ENCODE assay signal across 1 cellular context in the genomic region with DNA sequence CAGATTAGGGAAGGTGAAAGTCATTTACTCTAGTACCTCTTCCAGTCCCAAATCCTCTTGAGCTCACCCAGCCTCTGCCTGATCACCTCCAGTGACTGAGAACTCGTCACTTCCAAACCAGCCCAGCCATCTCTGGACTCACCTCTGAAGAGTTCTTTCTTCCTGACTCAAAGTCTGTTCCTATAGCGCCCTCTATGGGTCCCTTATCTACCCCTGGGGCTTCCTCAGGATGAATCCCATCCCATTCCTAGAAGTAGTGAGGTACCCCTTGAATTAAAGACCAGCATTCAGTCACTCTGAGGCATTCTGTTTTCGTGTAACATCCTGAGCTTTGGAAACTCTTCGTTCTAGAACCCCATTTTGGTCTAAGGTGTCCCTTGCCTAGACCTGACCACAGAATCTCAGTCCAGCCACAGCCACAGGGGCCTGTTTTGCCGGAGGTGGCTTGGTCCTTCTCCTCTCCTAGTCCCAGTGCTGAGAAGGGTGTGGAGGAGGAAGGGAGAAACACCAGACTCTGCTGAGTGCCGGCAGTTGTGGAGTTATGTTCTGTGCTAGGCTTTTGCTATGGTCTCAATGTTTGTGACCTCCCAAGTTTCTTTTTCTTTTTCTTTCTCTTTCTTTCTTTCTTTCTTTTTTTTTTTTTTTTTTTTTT.
TF ChIP-seq lines count a peak whose summit lies in the region.

No MANE protein-coding gene starts in this region.

TF ChIP-seq in GM12878, 131 proteins besides CTCF, POLR2A, EP300 and RAD21:
- TF ChIP-seq, protein P1, sequence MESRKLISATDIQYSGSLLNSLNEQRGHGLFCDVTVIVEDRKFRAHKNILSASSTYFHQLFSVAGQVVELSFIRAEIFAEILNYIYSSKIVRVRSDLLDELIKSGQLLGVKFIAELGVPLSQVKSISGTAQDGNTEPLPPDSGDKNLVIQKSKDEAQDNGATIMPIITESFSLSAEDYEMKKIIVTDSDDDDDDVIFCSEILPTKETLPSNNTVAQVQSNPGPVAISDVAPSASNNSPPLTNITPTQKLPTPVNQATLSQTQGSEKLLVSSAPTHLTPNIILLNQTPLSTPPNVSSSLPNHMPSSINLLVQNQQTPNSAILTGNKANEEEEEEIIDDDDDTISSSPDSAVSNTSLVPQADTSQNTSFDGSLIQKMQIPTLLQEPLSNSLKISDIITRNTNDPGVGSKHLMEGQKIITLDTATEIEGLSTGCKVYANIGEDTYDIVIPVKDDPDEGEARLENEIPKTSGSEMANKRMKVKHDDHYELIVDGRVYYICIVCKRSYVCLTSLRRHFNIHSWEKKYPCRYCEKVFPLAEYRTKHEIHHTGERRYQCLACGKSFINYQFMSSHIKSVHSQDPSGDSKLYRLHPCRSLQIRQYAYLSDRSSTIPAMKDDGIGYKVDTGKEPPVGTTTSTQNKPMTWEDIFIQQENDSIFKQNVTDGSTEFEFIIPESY (IDR thresholded peaks at IDR 0.05), result no peak
- no peak for TF ChIP-seq WRNIP1 (IDR thresholded peaks at IDR 0.05; ENCODE audit: borderline replicate concordance, low read depth, low read length)
- no peak for TF ChIP-seq GABPA (IDR thresholded peaks at IDR 0.05; ENCODE audit: low read depth)
- no peak for TF ChIP-seq RFX5 (IDR thresholded peaks at IDR 0.05; ENCODE audit: low read depth, low read length)
- TF ChIP-seq RBBP5 (conservative IDR thresholded peaks at IDR 0.05), result no peak
- no peak for TF ChIP-seq SUZ12 (IDR thresholded peaks at IDR 0.05; ENCODE audit: unreplicated experiment)
- TF ChIP-seq KDM1A (IDR thresholded peaks at IDR 0.05; ENCODE audit: borderline replicate concordance), result no peak
- TF ChIP-seq, protein P2, sequence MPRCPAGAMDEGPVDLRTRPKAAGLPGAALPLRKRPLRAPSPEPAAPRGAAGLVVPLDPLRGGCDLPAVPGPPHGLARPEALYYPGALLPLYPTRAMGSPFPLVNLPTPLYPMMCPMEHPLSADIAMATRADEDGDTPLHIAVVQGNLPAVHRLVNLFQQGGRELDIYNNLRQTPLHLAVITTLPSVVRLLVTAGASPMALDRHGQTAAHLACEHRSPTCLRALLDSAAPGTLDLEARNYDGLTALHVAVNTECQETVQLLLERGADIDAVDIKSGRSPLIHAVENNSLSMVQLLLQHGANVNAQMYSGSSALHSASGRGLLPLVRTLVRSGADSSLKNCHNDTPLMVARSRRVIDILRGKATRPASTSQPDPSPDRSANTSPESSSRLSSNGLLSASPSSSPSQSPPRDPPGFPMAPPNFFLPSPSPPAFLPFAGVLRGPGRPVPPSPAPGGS (IDR thresholded peaks at IDR 0.05; ENCODE audit: borderline replicate concordance, insufficient read depth, low read depth, low read length, poor library complexity, severe bottlenecking), result no peak
- TF ChIP-seq YY1 (IDR thresholded peaks at IDR 0.05; ENCODE audit: low read depth, low read length), result no peak
- no peak for TF ChIP-seq EED (IDR thresholded peaks at IDR 0.05; ENCODE audit: low read depth)
- TF ChIP-seq IKZF2 (IDR thresholded peaks at IDR 0.05), result no peak
- no peak for TF ChIP-seq POLR2AphosphoS5 (IDR thresholded peaks at IDR 0.05; ENCODE audit: low read length)
- no peak for TF ChIP-seq CHD1 (IDR thresholded peaks at IDR 0.05; ENCODE audit: low read depth, low read length)
- TF ChIP-seq BMI1 (IDR thresholded peaks at IDR 0.05; ENCODE audit: borderline replicate concordance), result no peak
TF ChIP-seq in GM12878: peak in this region for 0.
